Comparison of ENCODE assay signal across 1 cellular context in the genomic region with DNA sequence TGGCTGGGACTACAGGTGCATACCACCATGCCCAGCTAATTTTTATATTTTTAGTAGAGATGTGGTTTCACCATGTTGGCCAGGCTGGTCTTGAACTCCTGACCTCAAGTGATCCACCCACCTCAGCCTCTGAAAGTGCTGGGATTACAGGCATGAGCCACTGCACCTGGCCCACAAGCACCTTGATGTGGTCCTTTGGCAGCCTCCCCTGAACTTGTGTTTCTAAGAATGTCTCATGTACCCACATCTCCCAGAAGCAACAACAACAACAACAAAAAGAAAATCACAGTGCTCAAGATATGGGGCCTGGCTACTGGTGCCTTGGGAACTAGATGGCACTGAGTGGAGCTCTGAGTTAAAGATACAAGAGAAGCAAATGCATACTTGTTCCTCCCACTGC. TPM values are rescaled to one million over a fixed set of nuclear protein-coding genes. Genes with fewer than 3 reads are reported as not detected.
"Had no signal": no experiment of that assay in that cellular context is flagged by ENCODE, and none has a peak within 500 bp of the region (broad histone marks: within the 10 kb centered on the region; RNA-seq: fewer than 3 reads in every experiment).

No MANE protein-coding gene starts in this region.

RNA-seq across cellular contexts. Expression of gene PLEKHA7, which starts 51.6 kb away (rescaled TPM):
- polyA plus RNA-seq: naive thymus-derived CD8-positive, alpha-beta T cell had no signal
